ENCODE assay signal across 2 cellular contexts in the genomic region with DNA sequence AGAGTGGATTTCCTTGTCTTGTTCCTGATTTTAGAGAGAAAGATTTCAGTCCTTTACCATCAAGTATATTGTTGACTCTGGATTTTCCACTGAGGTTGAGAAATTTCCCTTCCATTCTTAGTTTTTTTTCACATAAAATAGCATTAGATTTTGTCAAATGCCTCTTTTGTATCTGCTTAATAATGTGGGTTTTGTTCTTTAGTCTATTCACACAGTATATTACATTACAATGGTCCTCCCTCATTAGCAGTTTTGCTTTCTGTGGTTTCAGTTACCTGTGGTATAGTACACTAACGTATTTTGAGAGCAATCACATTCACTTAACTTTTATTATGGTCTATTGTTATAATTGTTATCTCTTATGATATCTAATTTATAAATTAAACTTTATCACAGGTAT.
TF ChIP-seq lines count a peak whose summit lies in the region.

No MANE protein-coding gene starts in this region.

TF ChIP-seq in GM23338, 12 proteins besides CTCF, POLR2A, EP300 and RAD21:
- TF ChIP-seq ZNF331 (CRISPR knock-in tag; IDR thresholded peaks at IDR 0.05; ENCODE audit: low read depth) = no peak
- no peak for TF ChIP-seq CREB1 (CRISPR knock-in tag; IDR thresholded peaks at IDR 0.05; ENCODE audit: low read depth)
- TF ChIP-seq, protein P1, sequence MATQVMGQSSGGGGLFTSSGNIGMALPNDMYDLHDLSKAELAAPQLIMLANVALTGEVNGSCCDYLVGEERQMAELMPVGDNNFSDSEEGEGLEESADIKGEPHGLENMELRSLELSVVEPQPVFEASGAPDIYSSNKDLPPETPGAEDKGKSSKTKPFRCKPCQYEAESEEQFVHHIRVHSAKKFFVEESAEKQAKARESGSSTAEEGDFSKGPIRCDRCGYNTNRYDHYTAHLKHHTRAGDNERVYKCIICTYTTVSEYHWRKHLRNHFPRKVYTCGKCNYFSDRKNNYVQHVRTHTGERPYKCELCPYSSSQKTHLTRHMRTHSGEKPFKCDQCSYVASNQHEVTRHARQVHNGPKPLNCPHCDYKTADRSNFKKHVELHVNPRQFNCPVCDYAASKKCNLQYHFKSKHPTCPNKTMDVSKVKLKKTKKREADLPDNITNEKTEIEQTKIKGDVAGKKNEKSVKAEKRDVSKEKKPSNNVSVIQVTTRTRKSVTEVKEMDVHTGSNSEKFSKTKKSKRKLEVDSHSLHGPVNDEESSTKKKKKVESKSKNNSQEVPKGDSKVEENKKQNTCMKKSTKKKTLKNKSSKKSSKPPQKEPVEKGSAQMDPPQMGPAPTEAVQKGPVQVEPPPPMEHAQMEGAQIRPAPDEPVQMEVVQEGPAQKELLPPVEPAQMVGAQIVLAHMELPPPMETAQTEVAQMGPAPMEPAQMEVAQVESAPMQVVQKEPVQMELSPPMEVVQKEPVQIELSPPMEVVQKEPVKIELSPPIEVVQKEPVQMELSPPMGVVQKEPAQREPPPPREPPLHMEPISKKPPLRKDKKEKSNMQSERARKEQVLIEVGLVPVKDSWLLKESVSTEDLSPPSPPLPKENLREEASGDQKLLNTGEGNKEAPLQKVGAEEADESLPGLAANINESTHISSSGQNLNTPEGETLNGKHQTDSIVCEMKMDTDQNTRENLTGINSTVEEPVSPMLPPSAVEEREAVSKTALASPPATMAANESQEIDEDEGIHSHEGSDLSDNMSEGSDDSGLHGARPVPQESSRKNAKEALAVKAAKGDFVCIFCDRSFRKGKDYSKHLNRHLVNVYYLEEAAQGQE (IDR thresholded peaks at IDR 0.05; ENCODE audit: unreplicated experiment) = no peak
- no peak for TF ChIP-seq ZNF114 (CRISPR knock-in tag; IDR thresholded peaks at IDR 0.05)
- TF ChIP-seq POLR2AphosphoS5 (IDR thresholded peaks at IDR 0.05; ENCODE audit: low read depth) = no peak
- no peak for TF ChIP-seq EZH2 (IDR thresholded peaks at IDR 0.05; ENCODE audit: low read depth, unreplicated experiment)
- no peak for TF ChIP-seq JUNB (IDR thresholded peaks at IDR 0.05; ENCODE audit: unreplicated experiment)
- TF ChIP-seq NANOG (IDR thresholded peaks at IDR 0.05; ENCODE audit: borderline replicate concordance) = no peak

TF ChIP-seq in H1, 55 proteins besides CTCF, POLR2A, EP300 and RAD21:
- no peak for TF ChIP-seq CHD1 (IDR thresholded peaks at IDR 0.05; ENCODE audit: low read depth, low read length)
- TF ChIP-seq RNF2 (IDR thresholded peaks at IDR 0.05; ENCODE audit: borderline replicate concordance, low read depth, low read length, missing control alignments, poor library complexity, severe bottlenecking) = no peak
- TF ChIP-seq HDAC2 (IDR thresholded peaks at IDR 0.05; ENCODE audit: borderline replicate concordance in 1 of 2, low read depth in 2 of 2, low read length in 2 of 2) = no peak
- TF ChIP-seq CREB1 (IDR thresholded peaks at IDR 0.05) = no peak
- TF ChIP-seq, protein P2, sequence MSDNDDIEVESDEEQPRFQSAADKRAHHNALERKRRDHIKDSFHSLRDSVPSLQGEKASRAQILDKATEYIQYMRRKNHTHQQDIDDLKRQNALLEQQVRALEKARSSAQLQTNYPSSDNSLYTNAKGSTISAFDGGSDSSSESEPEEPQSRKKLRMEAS (IDR thresholded peaks at IDR 0.05) = no peak
- TF ChIP-seq CBX5 (IDR thresholded peaks at IDR 0.05; ENCODE audit: low read depth, low read length) = no peak
- no peak for TF ChIP-seq RXRA (IDR thresholded peaks at IDR 0.05; ENCODE audit: insufficient read depth, low read depth, low read length)
- TF ChIP-seq CHD2 (IDR thresholded peaks at IDR 0.05; ENCODE audit: low read length) = no peak
- no peak for TF ChIP-seq SIRT6 (IDR thresholded peaks at IDR 0.05; ENCODE audit: low read length)
- no peak for TF ChIP-seq JUN (IDR thresholded peaks at IDR 0.05; ENCODE audit: low read depth, low read length)
